Comparison of ENCODE assay signal across 1 cellular context in genomic region chr1:167492509-167492910, GRCh38.
TF ChIP-seq lines count a peak whose summit lies in the region.

No MANE protein-coding gene starts in this region.

TF ChIP-seq in GM23338, 12 proteins besides CTCF, POLR2A, EP300 and RAD21 (continued from another document):
- TF ChIP-seq ZNF462 (CRISPR knock-in tag; IDR thresholded peaks at IDR 0.05) (no peak), CREB1 (CRISPR knock-in tag; IDR thresholded peaks at IDR 0.05; ENCODE audit: low read depth) (no peak), JUNB (IDR thresholded peaks at IDR 0.05; ENCODE audit: unreplicated experiment) (no peak), EZH2 (IDR thresholded peaks at IDR 0.05; ENCODE audit: low read depth, unreplicated experiment) (no peak), EZH2phosphoT487 (IDR thresholded peaks at IDR 0.05; ENCODE audit: unreplicated experiment) (no peak), ZNF331 (CRISPR knock-in tag; IDR thresholded peaks at IDR 0.05; ENCODE audit: low read depth) (no peak), POLR2AphosphoS5 (IDR thresholded peaks at IDR 0.05; ENCODE audit: low read depth) (no peak)
